In the genomic region with DNA sequence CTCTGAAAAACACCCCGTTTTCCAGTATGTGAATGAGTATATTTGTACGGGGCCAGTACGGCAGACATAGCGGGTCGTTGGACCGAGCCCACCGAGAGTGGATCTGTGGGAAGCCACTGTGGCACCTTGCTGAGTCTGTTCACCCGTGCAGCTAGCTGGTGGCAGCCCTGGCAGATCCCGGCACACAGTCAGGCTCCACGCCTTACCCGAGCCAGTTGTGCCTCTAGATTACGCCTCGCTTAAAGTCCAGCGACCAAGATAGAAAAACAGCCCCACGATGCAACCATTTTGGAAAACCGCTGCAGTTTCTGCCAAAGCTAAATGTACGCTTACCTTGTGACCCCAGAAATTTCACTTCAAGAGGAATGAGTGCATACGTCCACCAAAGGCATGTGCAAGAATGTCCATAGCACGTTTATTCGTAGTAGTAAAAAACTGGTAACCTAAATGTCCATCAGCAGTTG, we compare ENCODE assay signal across 8 cellular contexts. TPM values are rescaled to one million over a fixed set of nuclear protein-coding genes. Genes with fewer than 3 reads are reported as not detected.
DNase-seq lines count a peak whose midpoint lies in the region; ATAC-seq and TF ChIP-seq lines count a peak whose summit lies in the region.

No MANE protein-coding gene starts in this region.

- peak overlapping the region; percentile 89 for H2AFZ ChIP-seq in ACC112 (ENCODE audit: low read length, unreplicated experiment)

- peaks cover 2% of the 10 kb centered on the region for H3K4me1 ChIP-seq in ACC112 (ENCODE audit: control insufficient read depth, insufficient read depth, low read length, unreplicated experiment)

- no peak overlapping the region for H3K27ac ChIP-seq in ACC112 (ENCODE audit: low read depth, low read length)

- no peaks in the 10 kb centered on the region for H3K27me3 ChIP-seq in ACC112 (ENCODE audit: insufficient read depth, low read length)

- ATAC-seq in GM19328 (IDR thresholded peaks at IDR 0.05; ENCODE audit: unreplicated experiment) (peak; percentile 33), HG02981 (IDR thresholded peaks at IDR 0.05; ENCODE audit: unreplicated experiment) (no peak)
- peak; percentile 46 to 69 for ATAC-seq in natural killer cell treated with Interleukin-12 subunit alpha and Interleukin-12 subunit beta and Interleukin-15 and Interleukin-18, amount 100 ng/mL, for 72 hours

- no peak for TF ChIP-seq CTCF in epithelial cell of esophagus (IDR thresholded peaks at IDR 0.05; ENCODE audit: insufficient read depth, low read depth, low read length, missing control alignments)

- peak overlapping the region; percentile 99 to 100 for H3K27ac Mint-ChIP-seq in natural killer cell treated with Interleukin-12 subunit alpha and Interleukin-12 subunit beta and Interleukin-15 and Interleukin-18, amount 100 ng/mL, for 72 hours

- peak overlapping the region; percentile 100 for H3K4me3 Mint-ChIP-seq in natural killer cell treated with Interleukin-12 subunit alpha and Interleukin-12 subunit beta and Interleukin-15 and Interleukin-18, amount 100 ng/mL, for 72 hours

- H3K4me1 Mint-ChIP-seq in natural killer cell treated with Interleukin-12 subunit alpha and Interleukin-12 subunit beta and Interleukin-15 and Interleukin-18, amount 100 ng/mL, for 72 hours (ENCODE audit: low read depth in 2 of 2), result peaks cover 33 to 36% of the 10 kb centered on the region in 2 donors

- peak; percentile 66 for DNase-seq in OCI-M1 (lab: John Stamatoyannopoulos, UW)
- no peak for DNase-seq in epithelial cell of esophagus (ENCODE audit: low read depth)
- DNase-seq in natural killer cell treated with Interleukin-12 subunit alpha and Interleukin-12 subunit beta and Interleukin-15 and Interleukin-18, amount 100 ng/mL, for 72 hours (ENCODE audit: low spot score), result no peak
- no peak for DNase-seq in GF-D8 (lab: John Stamatoyannopoulos, UW)
- DNase-seq in Kasumi-1 (lab: John Stamatoyannopoulos, UW), result no peak

- peak overlapping the region; percentile 85 for H3K4me3 ChIP-seq in ACC112 (ENCODE audit: low read depth, low read length)
- peak overlapping the region; percentile 92 for H3K4me3 ChIP-seq in epithelial cell of esophagus (ENCODE audit: low read length)

- no peaks in the 10 kb centered on the region for H3K27me3 Mint-ChIP-seq in natural killer cell treated with Interleukin-12 subunit alpha and Interleukin-12 subunit beta and Interleukin-15 and Interleukin-18, amount 100 ng/mL, for 72 hours

- peaks cover 11% of the 10 kb centered on the region for H3K36me3 Mint-ChIP-seq in natural killer cell treated with Interleukin-12 subunit alpha and Interleukin-12 subunit beta and Interleukin-15 and Interleukin-18, amount 100 ng/mL, for 72 hours

- no peaks in the 10 kb centered on the region for H3K9me3 Mint-ChIP-seq in natural killer cell treated with Interleukin-12 subunit alpha and Interleukin-12 subunit beta and Interleukin-15 and Interleukin-18, amount 100 ng/mL, for 72 hours

- H3K79me2 ChIP-seq in ACC112 (ENCODE audit: control insufficient read depth, insufficient read depth, low read length, unreplicated experiment), result peaks cover 42% of the 10 kb centered on the region

- no peaks in the 10 kb centered on the region for H3K36me3 ChIP-seq in ACC112 (ENCODE audit: insufficient read depth, low read length)

RNA-seq across cellular contexts. Expression of a gene that starts 0.5 kb away (rescaled TPM):
- total RNA-seq in natural killer cell treated with Interleukin-12 subunit alpha and Interleukin-12 subunit beta and Interleukin-15 and Interleukin-18, amount 100 ng/mL, for 72 hours, result 10 to 100 TPM; 70.6 to 85.3 TPM

RNA-seq across cellular contexts. Expression of a gene that starts 46.5 kb away (rescaled TPM):
- total RNA-seq in natural killer cell treated with Interleukin-12 subunit alpha and Interleukin-12 subunit beta and Interleukin-15 and Interleukin-18, amount 100 ng/mL, for 72 hours, result 10 to 100 TPM; 54.7 to 71.9 TPM
